ENCODE assay signal across 23 cellular contexts in the genomic region with DNA sequence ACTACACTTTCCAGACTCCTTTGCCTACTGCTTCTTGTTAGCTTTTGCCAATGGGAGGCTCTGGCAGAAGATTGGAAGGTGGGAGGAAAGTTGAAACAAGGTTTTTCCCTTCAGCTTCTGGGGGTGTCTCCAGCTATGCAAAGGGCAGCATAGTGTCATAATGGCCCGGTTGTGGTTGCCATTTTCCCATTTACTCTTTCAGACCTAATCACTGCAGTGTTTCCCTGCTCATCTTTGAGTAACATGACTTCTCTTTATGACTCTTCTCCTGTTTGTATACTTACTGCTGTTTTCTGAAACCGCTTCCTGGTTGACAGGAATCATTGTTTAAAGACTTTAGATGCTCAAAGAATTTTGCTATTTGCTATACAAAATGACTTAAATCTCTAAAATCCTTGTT. TPM values are rescaled to one million over a fixed set of nuclear protein-coding genes. Genes with fewer than 3 reads are reported as not detected.
A peak's percentile ranks its signal among the peaks of the same experiment; 100 is the strongest.
DNase-seq lines count a peak whose midpoint lies in the region; ATAC-seq and TF ChIP-seq lines count a peak whose summit lies in the region.
"Had no signal": no experiment of that assay in that cellular context is flagged by ENCODE, and none has a peak within 500 bp of the region (broad histone marks: within the 10 kb centered on the region; RNA-seq: fewer than 3 reads in every experiment).

No MANE protein-coding gene starts in this region.

- peaks cover 1% of the 10 kb centered on the region for H3K4me1 ChIP-seq in psoas muscle
- H3K4me1 ChIP-seq: HAP-1 had no signal

- TF ChIP-seq CTCF in psoas muscle (IDR thresholded peaks at IDR 0.05) = no peak

- WGBS in psoas muscle, 3 donors = 67 to 84% (median 68%) methylated on average over 2 of the region's 2 CpGs

- H3K4me3 ChIP-seq in psoas muscle = no peak overlapping the region
- H3K4me3 ChIP-seq: BLaER1, HAP-1, PC-9 had no signal

- CTCF ChIA-PET in activated naive CD4-positive, alpha-beta T cell treated with anti-CD3 and anti-CD28 coated beads for 36 hours (lab: Charles Lee) = no interaction called here
- CTCF ChIA-PET in activated CD8-positive, alpha-beta T cell treated with anti-CD3 and anti-CD28 coated beads, Interleukin-2, amount 10 ng/mL, durations not matched to agents 7 days and 5 days (lab: Charles Lee) = interaction anchor here (0.9 to 2.0 kb wide), 4 partner anchors 8 to 37 kb away, joined by 4 to 9 read pairs (median 4); no protein-coding TSS in a partner anchor

- no peaks in the 10 kb centered on the region for H3K9me3 Mint-ChIP-seq in activated naive CD4-positive, alpha-beta T cell treated with anti-CD3 and anti-CD28 coated beads for 36 hours
- H3K9me3 Mint-ChIP-seq in activated CD8-positive, alpha-beta T cell treated with anti-CD3 and anti-CD28 coated beads, Interleukin-2, amount 10 ng/mL, durations not matched to agents 7 days and 5 days (ENCODE audit: insufficient read depth) = no peaks in the 10 kb centered on the region

- peaks cover 22% of the 10 kb centered on the region for H3K4me1 Mint-ChIP-seq in activated naive CD4-positive, alpha-beta T cell treated with anti-CD3 and anti-CD28 coated beads for 36 hours (ENCODE audit: low read depth)
- peaks cover 74% of the 10 kb centered on the region for H3K4me1 Mint-ChIP-seq in activated CD8-positive, alpha-beta T cell treated with anti-CD3 and anti-CD28 coated beads, Interleukin-2, amount 10 ng/mL, durations not matched to agents 7 days and 5 days (ENCODE audit: low read depth)

- intact Hi-C loops in activated naive CD4-positive, alpha-beta T cell treated with anti-CD3 and anti-CD28 coated beads for 36 hours (cut with micrococcal nuclease) = no loop called here
- intact Hi-C loops in psoas muscle (cut with DNase I) = no loop called here

- no peaks in the 10 kb centered on the region for H3K36me3 ChIP-seq in psoas muscle (ENCODE audit: insufficient read depth in 1 of 2, low read depth in 1 of 2)
- H3K36me3 ChIP-seq: BLaER1, HAP-1 had no signal

- no peak overlapping the region for H3K27ac ChIP-seq in psoas muscle
- H3K27ac ChIP-seq: BLaER1, PC-9 had no signal

- H3K9me3 ChIP-seq in psoas muscle = no peaks in the 10 kb centered on the region
- H3K9me3 ChIP-seq: HAP-1 had no signal

- DNase-seq in activated CD4-positive, alpha-beta T cell treated with anti-CD3 and anti-CD28 coated beads for 48 hours = peak; percentile 27
- DNase-seq in activated CD4-positive, alpha-beta T cell treated with anti-CD3 and anti-CD28 coated beads for 4 hours = no peak
- peak; percentile 34 for DNase-seq in activated naive CD4-positive, alpha-beta T cell treated with anti-CD3 and anti-CD28 coated beads for 36 hours
- DNase-seq in activated naive CD4-positive, alpha-beta T cell treated with anti-CD3 and anti-CD28 coated beads, Interleukin-2, amount 50 U/mL, for 16 hours = no peak
- no peak for DNase-seq in activated CD8-positive, alpha-beta T cell treated with anti-CD3 and anti-CD28 coated beads, Interleukin-2, amount 10 ng/mL, durations not matched to agents 7 days and 5 days
- no peak for DNase-seq in stimulated activated naive CD8-positive, alpha-beta T cell treated with anti-CD3 and anti-CD28 coated beads, Interleukin-15, Interleukin-2, amounts not matched to agents 100 U/mL and 50 U/mL, for 24 hours
- DNase-seq in psoas muscle = no peak
- DNase-seq: CD4-positive, CD25-positive, alpha-beta regulatory T cell; DMS153; DND-41; GOT3; IMR-90; KG1; MM.1S; NCI-H1694; NCI-H2029 treated with DMSO at 0.1 percent for 48 hours; NCI-H2227 treated with DMSO at 0.1 percent for 48 hours; NCI-H526 treated with DMSO at 0.1 percent for 48 hours; PC-9 had no signal

- no peak for ATAC-seq in activated CD8-positive, alpha-beta T cell treated with anti-CD3 and anti-CD28 coated beads, Interleukin-2, amount 10 ng/mL, durations not matched to agents 7 days and 5 days
- ATAC-seq in stimulated activated naive CD8-positive, alpha-beta T cell treated with anti-CD3 and anti-CD28 coated beads, Interleukin-15, Interleukin-2, amounts not matched to agents 100 U/mL and 50 U/mL, for 24 hours = peak; percentile 62
- ATAC-seq in psoas muscle = no peak
- ATAC-seq in HG02798 (IDR thresholded peaks at IDR 0.05; ENCODE audit: poor library complexity, unreplicated experiment) = no peak
- ATAC-seq: Right ventricle myocardium inferior had no signal

- no peak overlapping the region for H3K27ac Mint-ChIP-seq in activated naive CD4-positive, alpha-beta T cell treated with anti-CD3 and anti-CD28 coated beads for 36 hours
- H3K27ac Mint-ChIP-seq in activated CD8-positive, alpha-beta T cell treated with anti-CD3 and anti-CD28 coated beads, Interleukin-2, amount 10 ng/mL, durations not matched to agents 7 days and 5 days = peak overlapping the region; percentile 19

- no peak overlapping the region for H3K4me3 Mint-ChIP-seq in activated naive CD4-positive, alpha-beta T cell treated with anti-CD3 and anti-CD28 coated beads for 36 hours
- no peak overlapping the region for H3K4me3 Mint-ChIP-seq in activated CD8-positive, alpha-beta T cell treated with anti-CD3 and anti-CD28 coated beads, Interleukin-2, amount 10 ng/mL, durations not matched to agents 7 days and 5 days
- H3K4me3 Mint-ChIP-seq: CD4-positive, CD25-positive, alpha-beta regulatory T cell had no signal

- peaks cover 0 to 21% (median 3%) of the 10 kb centered on the region in 3 donors for H3K27me3 ChIP-seq in psoas muscle (ENCODE audit: insufficient read depth in 3 of 3, low read length in 2 of 3)

- peaks cover 5% of the 10 kb centered on the region for H3K27me3 Mint-ChIP-seq in activated naive CD4-positive, alpha-beta T cell treated with anti-CD3 and anti-CD28 coated beads for 36 hours (ENCODE audit: low read depth)
- H3K27me3 Mint-ChIP-seq in activated CD8-positive, alpha-beta T cell treated with anti-CD3 and anti-CD28 coated beads, Interleukin-2, amount 10 ng/mL, durations not matched to agents 7 days and 5 days (ENCODE audit: low read depth) = peaks cover 26% of the 10 kb centered on the region

- H3K36me3 Mint-ChIP-seq in activated naive CD4-positive, alpha-beta T cell treated with anti-CD3 and anti-CD28 coated beads for 36 hours (ENCODE audit: low read depth) = no peaks in the 10 kb centered on the region
- H3K36me3 Mint-ChIP-seq in activated CD8-positive, alpha-beta T cell treated with anti-CD3 and anti-CD28 coated beads, Interleukin-2, amount 10 ng/mL, durations not matched to agents 7 days and 5 days (ENCODE audit: low read depth) = no peaks in the 10 kb centered on the region
- H3K36me3 Mint-ChIP-seq: CD4-positive, CD25-positive, alpha-beta regulatory T cell had no signal

- POLR2A ChIA-PET in activated CD8-positive, alpha-beta T cell treated with anti-CD3 and anti-CD28 coated beads, Interleukin-2, amount 10 ng/mL, durations not matched to agents 7 days and 5 days (lab: Charles Lee) = no interaction called here

RNA-seq across cellular contexts. Expression of a gene that starts 19.9 kb away (rescaled TPM):
- total RNA-seq in activated naive CD4-positive, alpha-beta T cell treated with anti-CD3 and anti-CD28 coated beads for 36 hours = under 1 TPM; 0.20 to 0.45 TPM
- 10 to 100 TPM; 13.3 to 15.3 TPM for total RNA-seq in activated CD8-positive, alpha-beta T cell treated with anti-CD3 and anti-CD28 coated beads, Interleukin-2, amount 10 ng/mL, durations not matched to agents 7 days and 5 days
- total RNA-seq in psoas muscle = 10 to 100 TPM in 1 of 4 donors, 1 to 10 TPM in 3; 4.6 to 12.8 (median 7.4) TPM
- polyA plus RNA-seq in psoas muscle = 1 to 10 TPM; 4.7 to 9.3 (median 7.7) TPM
- total RNA-seq: CD4-positive, CD25-positive, alpha-beta regulatory T cell; IMR-90; PC-9 had no signal
- polyA plus RNA-seq: IMR-90 had no signal

Comparison
In these comparisons a context has a peak if more than half of its experiments do, and no peak if none do; other contexts are left out.
1. DNase-seq: peak in activated CD4-positive, alpha-beta T cell treated with anti-CD3 and anti-CD28 coated beads for 48 hours (single experiment) and activated naive CD4-positive, alpha-beta T cell treated with anti-CD3 and anti-CD28 coated beads for 36 hours (single experiment); none in activated CD4-positive, alpha-beta T cell treated with anti-CD3 and anti-CD28 coated beads for 4 hours (0 of 2), activated naive CD4-positive, alpha-beta T cell treated with anti-CD3 and anti-CD28 coated beads, Interleukin-2, amount 50 U/mL, for 16 hours (single experiment), activated CD8-positive, alpha-beta T cell treated with anti-CD3 and anti-CD28 coated beads, Interleukin-2, amount 10 ng/mL, durations not matched to agents 7 days and 5 days (single experiment), stimulated activated naive CD8-positive, alpha-beta T cell treated with anti-CD3 and anti-CD28 coated beads, Interleukin-15, Interleukin-2, amounts not matched to agents 100 U/mL and 50 U/mL, for 24 hours (single experiment) and psoas muscle (0 of 2).